ENCODE assay signal across 12 cellular contexts in genomic region chr5:116370149-116370548, GRCh38.
"Had no signal": no experiment of that assay in that cellular context is flagged by ENCODE, and none has a peak within 500 bp of the region (broad histone marks: within the 10 kb centered on the region; RNA-seq: fewer than 3 reads in every experiment).

No MANE protein-coding gene starts in this region.

- DNase-seq: activated CD4-positive, alpha-beta T cell treated with anti-CD3 and anti-CD28 coated beads for 48 hours; activated naive CD4-positive, alpha-beta T cell treated with Interleukin-2 at 50 U/mL for 16 hours; anterior cingulate cortex; left colon; mucosa of descending colon; naive thymus-derived CD4-positive, alpha-beta T cell; ovary; T-helper 17 cell had no signal

- FAIRE-seq: islet of Langerhans had no signal

- H3K27me3 ChIP-seq: breast epithelium, ovary had no signal

- H3K9me3 ChIP-seq: breast epithelium, mucosa of descending colon, ovary had no signal

- H3K4me3 ChIP-seq: breast epithelium, mucosa of descending colon, ovary had no signal

- H3K27ac ChIP-seq: breast epithelium, ovary had no signal

- H3K4me1 ChIP-seq: breast epithelium had no signal

- ATAC-seq: activated T-helper 17 cell treated with anti-CD3 and anti-CD28 coated beads, Interleukin-2, amount 50 U/mL, for 72 hours; naive thymus-derived CD4-positive, alpha-beta T cell; stimulated activated memory B cell treated with anti-CD40 and anti-IgM and Interleukin-4, amounts not matched to agents 10 μg/mL and 1 μg/mL and 100 μg/mL, for 72 hours; T-helper 17 cell had no signal

- H3K36me3 ChIP-seq: breast epithelium, ovary had no signal
